Comparison of ENCODE assay signal across 26 cellular contexts in genomic region chr4:136355970-136356369, GRCh38.
"Had no signal": no experiment of that assay in that cellular context is flagged by ENCODE, and none has a peak within 500 bp of the region (broad histone marks: within the 10 kb centered on the region; RNA-seq: fewer than 3 reads in every experiment).

No MANE protein-coding gene starts in this region.

- H3K27ac Mint-ChIP-seq: activated B cell treated with CpG ODN at 0.5 μM for 24 hours; activated CD4-positive, alpha-beta memory T cell treated with anti-CD3 and anti-CD28 coated beads for 36 hours; activated CD4-positive, alpha-beta T cell treated with anti-CD3 and anti-CD28 coated beads, Interleukin-2, amount 10 ng/mL, durations not matched to agents 24 days and 14 days; activated naive CD4-positive, alpha-beta T cell treated with anti-CD3 and anti-CD28 coated beads, Interleukin-2, amount 50 U/mL, for 24 hours; activated T-cell treated with anti-CD3 and anti-CD28 coated beads, Interleukin-2, amount 50 U/mL, for 72 hours; activated T-helper 2 cell treated with anti-CD3 and anti-CD28 coated beads, Interferon-gamma antibody, Interleukin-2, Interleukin-4, amounts not matched to agents 10 μg/mL and 5 μg/mL and 100 μg/mL, durations not matched to agents 14 hours and 24 hours and 36 hours; T-helper 17 cell had no signal

- H3K36me3 ChIP-seq: ascending aorta, MG63 had no signal

- H3K9me3 Mint-ChIP-seq: activated CD4-positive, alpha-beta T cell treated with anti-CD3 and anti-CD28 coated beads, Interleukin-2, amount 10 ng/mL, durations not matched to agents 24 days and 14 days; activated T-cell treated with anti-CD3 and anti-CD28 coated beads, Interleukin-2, amount 50 U/mL, for 72 hours had no signal

- H3K27ac ChIP-seq: ascending aorta, body of pancreas had no signal

- DNase-seq: activated B cell treated with CpG ODN at 0.5 μM for 24 hours; activated CD4-positive, alpha-beta memory T cell treated with anti-CD3 and anti-CD28 coated beads for 36 hours; activated CD4-positive, alpha-beta T cell treated with anti-CD3 and anti-CD28 coated beads for 1 hour; activated CD4-positive, alpha-beta T cell treated with anti-CD3 and anti-CD28 coated beads, Interleukin-2, amount 10 ng/mL, durations not matched to agents 24 days and 14 days; activated CD8-positive, alpha-beta memory T cell treated with anti-CD3 and anti-CD28 coated beads, Interleukin-2, amount 50 U/mL, for 4 hours; activated naive CD4-positive, alpha-beta T cell; activated T-cell treated with anti-CD3 and anti-CD28 coated beads, Interleukin-2, amount 50 U/mL, for 72 hours; body of pancreas; central memory CD4-positive, alpha-beta T cell; MG63; MV-4-11; NCI-H1092 treated with DMSO at 0.1 percent for 48 hours; NCI-H1417 treated with DMSO at 0.1 percent for 48 hours; NCI-H1694; NCI-H2029; NCI-H2107; NCI-H2171 treated with DMSO at 0.1 percent for 48 hours; NCI-H226; NCI-H526; NCI-H774; SIG-M5; T-helper 17 cell; T-helper 9 cell had no signal

- ATAC-seq: activated T-cell treated with anti-CD3 and anti-CD28 coated beads, Interleukin-2, amount 50 U/mL, for 72 hours; body of pancreas; T-helper 17 cell had no signal

- H3K9me3 ChIP-seq: ascending aorta, body of pancreas, MG63 had no signal

- H3K4me1 ChIP-seq: ascending aorta, body of pancreas had no signal

- H3K4me3 Mint-ChIP-seq: activated B cell treated with CpG ODN at 0.5 μM for 24 hours; activated CD4-positive, alpha-beta memory T cell treated with anti-CD3 and anti-CD28 coated beads for 36 hours; activated CD4-positive, alpha-beta T cell treated with anti-CD3 and anti-CD28 coated beads, Interleukin-2, amount 10 ng/mL, durations not matched to agents 24 days and 14 days; activated naive CD4-positive, alpha-beta T cell treated with anti-CD3 and anti-CD28 coated beads, Interleukin-2, amount 50 U/mL, for 24 hours; activated T-cell treated with anti-CD3 and anti-CD28 coated beads, Interleukin-2, amount 50 U/mL, for 72 hours; T-helper 17 cell had no signal

- H3K27me3 Mint-ChIP-seq: activated B cell treated with CpG ODN at 0.5 μM for 24 hours; activated CD4-positive, alpha-beta memory T cell treated with anti-CD3 and anti-CD28 coated beads for 36 hours; activated CD4-positive, alpha-beta T cell treated with anti-CD3 and anti-CD28 coated beads, Interleukin-2, amount 10 ng/mL, durations not matched to agents 24 days and 14 days; activated naive CD4-positive, alpha-beta T cell treated with anti-CD3 and anti-CD28 coated beads, Interleukin-2, amount 50 U/mL, for 24 hours; T-helper 17 cell had no signal

- H3K4me3 ChIP-seq: ascending aorta, body of pancreas, MG63 had no signal

- H3K36me3 Mint-ChIP-seq: activated CD4-positive, alpha-beta memory T cell treated with anti-CD3 and anti-CD28 coated beads for 36 hours; activated naive CD4-positive, alpha-beta T cell treated with anti-CD3 and anti-CD28 coated beads, Interleukin-2, amount 50 U/mL, for 24 hours had no signal

- H3K27me3 ChIP-seq: ascending aorta, body of pancreas, MG63 had no signal

- H3K4me1 Mint-ChIP-seq: activated B cell treated with CpG ODN at 0.5 μM for 24 hours; activated CD4-positive, alpha-beta T cell treated with anti-CD3 and anti-CD28 coated beads, Interleukin-2, amount 10 ng/mL, durations not matched to agents 24 days and 14 days; activated naive CD4-positive, alpha-beta T cell treated with anti-CD3 and anti-CD28 coated beads, Interleukin-2, amount 50 U/mL, for 24 hours; T-helper 17 cell had no signal
